In the genomic region with DNA sequence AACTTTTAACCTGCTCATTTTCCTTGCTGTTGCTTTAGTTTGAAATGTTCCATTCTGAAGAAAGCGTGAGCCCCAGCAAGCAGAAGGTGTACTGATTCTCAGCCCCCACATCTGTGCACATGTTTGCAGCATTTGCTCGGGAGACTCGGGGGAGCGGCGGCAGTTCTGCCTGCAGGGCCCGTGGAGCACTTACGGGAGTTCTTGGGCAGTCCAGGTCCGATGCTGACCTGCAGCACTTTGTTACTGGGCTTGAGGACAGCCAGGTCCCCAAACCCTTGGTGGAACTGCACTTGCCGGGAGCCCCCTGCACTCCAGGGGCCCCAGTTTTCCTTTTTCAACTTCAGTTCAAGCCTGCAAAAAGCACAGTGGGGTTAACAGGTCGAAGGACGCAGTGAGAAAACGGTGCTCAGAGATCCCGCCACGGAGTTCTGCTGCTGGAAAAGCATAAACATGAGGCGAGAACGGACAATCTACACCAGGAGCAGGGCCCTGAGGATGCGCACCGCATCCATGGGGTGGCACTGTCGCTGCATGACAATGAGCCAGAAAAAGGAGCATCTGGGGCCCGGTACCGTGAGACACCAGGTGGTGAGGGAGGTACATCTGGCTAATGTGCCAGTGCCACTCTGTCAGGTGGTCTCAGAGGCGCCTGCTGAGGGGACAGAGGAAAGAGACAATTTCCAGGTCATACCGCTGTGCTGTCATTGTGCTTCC, we compare ENCODE assay signal across 9 cellular contexts. TPM values are rescaled to one million over a fixed set of nuclear protein-coding genes. Genes with fewer than 3 reads are reported as not detected.
DNase-seq lines count a peak whose midpoint lies in the region; ATAC-seq, FAIRE-seq and TF ChIP-seq lines count a peak whose summit lies in the region.
"Had no signal": no experiment of that assay in that cellular context is flagged by ENCODE, and none has a peak within 500 bp of the region (broad histone marks: within the 10 kb centered on the region; RNA-seq: fewer than 3 reads in every experiment).

No MANE protein-coding gene starts in this region.

- DNase-seq in BJ (ENCODE audit: low read depth) (no peak), HuH-7.5 (ENCODE audit: low spot score) (peak; percentile 19), SHP77 treated with DMSO at 0.1 percent for 48 hours (lab: John Stamatoyannopoulos, UW) (peak; percentile 59), fibroblast of the aortic adventitia (ENCODE audit: low read depth) (no peak), urothelium cell line (ENCODE audit: low spot score) (peak; percentile 51), HCEC 1CT (no peak), small intestine (no peak)

- H3K4me1 ChIP-seq in small intestine (ENCODE audit: control insufficient read depth in 2 of 2, insufficient read depth in 1 of 2, low read depth in 1 of 2, low read length in 1 of 2): no peaks in the 10 kb centered on the region

- H3K27me3 ChIP-seq in BJ (ENCODE audit: control insufficient read depth, insufficient read depth, low read length) (no peaks in the 10 kb centered on the region), small intestine (ENCODE audit: control insufficient read depth in 2 of 2, insufficient read depth in 2 of 2, low read length in 2 of 2) (no peaks in the 10 kb centered on the region)

- FAIRE-seq in urothelium cell line (lab: Jason Lieb, UNC) (peak; percentile 52), small intestine (lab: Jason Lieb, UNC) (no peak)

- CTCF ChIA-PET in BJ (lab: Yijun Ruan, JAX): interaction anchor here (0.9 to 1.0 kb wide), 3 partner anchors 9 to 311 kb away, joined by 3 to 4 read pairs (median 3); no protein-coding TSS in a partner anchor

- no peaks in the 10 kb centered on the region for H3K9me3 ChIP-seq in small intestine (ENCODE audit: control insufficient read depth, low read depth)

- H3K27ac ChIP-seq in small intestine (ENCODE audit: low read depth in 1 of 2, low read length in 1 of 2): no peak overlapping the region

- POLR2A ChIA-PET in BJ (lab: Charles Lee): no interaction called here

- 85 to 91% (median 86%) methylated on average over 23 of the region's 23 CpGs for WGBS in small intestine, 3 donors

- ATAC-seq in HG02885 (IDR thresholded peaks at IDR 0.05; ENCODE audit: poor library complexity, unreplicated experiment): no peak

- H3K36me3 ChIP-seq in BJ (ENCODE audit: control insufficient read depth, insufficient read depth, low read length) (peaks cover 24% of the 10 kb centered on the region), small intestine (ENCODE audit: control insufficient read depth in 2 of 2, insufficient read depth in 2 of 2, low read length in 2 of 2) (peaks cover 4 to 12% of the 10 kb centered on the region in 2 donors)

- H3K4me3 ChIP-seq in BJ (ENCODE audit: low read depth, low read length) (no peak overlapping the region), fibroblast of the aortic adventitia (ENCODE audit: low read depth, low read length) (no peak overlapping the region), small intestine (ENCODE audit: low read depth in 1 of 2, low read length in 2 of 2) (no peak overlapping the region)

- TF ChIP-seq CTCF in BJ (IDR thresholded peaks at IDR 0.05; ENCODE audit: insufficient read depth, low read depth, low read length) (peak; percentile 54), fibroblast of the aortic adventitia (IDR thresholded peaks at IDR 0.05; ENCODE audit: insufficient read depth, low read length) (peak; percentile 48)

RNA-seq across cellular contexts. Expression of a gene that starts 45.6 kb away (rescaled TPM):
- polyA plus RNA-seq in BJ (2011; rRNA removed) (not detected in 2 replicates), small intestine (not detected)
- polyA minus RNA-seq in BJ (2011; rRNA and poly(A)+ RNA removed): not detected in 2 replicates
- not detected in 2 replicates for total RNA-seq in fibroblast of the aortic adventitia (ENCODE audit: low replicate concordance)
- total RNA-seq: renal cortical epithelial cell had no signal

RNA-seq across cellular contexts. Expression of a gene that starts 56.1 kb away (rescaled TPM):
- polyA plus RNA-seq in BJ (2011; rRNA removed) (33.5 and 45.3 TPM in 2 replicates), small intestine (10 to 100 TPM in 1 of 3 donors, 1 to 10 TPM in 2; 3.4 to 48.3 (median 5.1) TPM)
- polyA minus RNA-seq in BJ (2011; rRNA and poly(A)+ RNA removed): 14.4 and 19.0 TPM in 2 replicates
- 5.2 and 32.1 TPM in 2 replicates for total RNA-seq in fibroblast of the aortic adventitia (ENCODE audit: low replicate concordance)

Comparison
In these comparisons a context has a peak if more than half of its experiments do, and no peak if none do; other contexts are left out.
1. DNase-seq: peak in HuH-7.5 (single experiment), SHP77 treated with DMSO at 0.1 percent for 48 hours (single experiment) and urothelium cell line (single experiment); none in BJ (single experiment), fibroblast of the aortic adventitia (single experiment), HCEC 1CT (single experiment) and small intestine (single experiment).